Comparison of ENCODE assay signal across 17 cellular contexts in the genomic region with DNA sequence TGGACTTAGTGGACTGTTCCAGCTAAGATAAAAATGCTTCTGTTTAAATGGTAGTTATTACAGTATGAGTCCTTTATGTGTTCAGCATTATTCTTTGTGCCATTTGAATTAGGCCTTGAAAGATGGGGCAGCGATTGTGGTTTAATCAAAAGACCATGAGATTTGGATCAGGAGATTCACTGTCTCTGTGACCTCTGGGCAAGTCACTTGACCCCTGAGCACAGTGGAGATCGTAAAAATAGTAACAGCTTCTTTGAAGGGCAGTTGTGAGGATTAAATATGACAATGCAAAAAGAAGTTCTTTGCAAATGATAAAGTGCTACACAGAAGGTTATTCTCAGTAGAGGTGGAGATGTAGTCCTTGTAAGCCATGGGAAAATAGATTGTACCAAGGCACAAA. TPM values are rescaled to one million over a fixed set of nuclear protein-coding genes. Genes with fewer than 3 reads are reported as not detected.
DNase-seq lines count a peak whose midpoint lies in the region; ATAC-seq and TF ChIP-seq lines count a peak whose summit lies in the region.
"Had no signal": no experiment of that assay in that cellular context is flagged by ENCODE, and none has a peak within 500 bp of the region (broad histone marks: within the 10 kb centered on the region; RNA-seq: fewer than 3 reads in every experiment).

No MANE protein-coding gene starts in this region.

- no peaks in the 10 kb centered on the region for H3K27me3 Mint-ChIP-seq in T-helper 1 cell treated with Interleukin-12 subunit alpha and Interleukin-12 subunit beta and Interleukin-4 antibody, amounts not matched to agents 30 μg/mL and 1 μg/mL, for 36 hours (ENCODE audit: low read depth)
- no peaks in the 10 kb centered on the region for H3K27me3 Mint-ChIP-seq in activated T-helper 2 cell treated with anti-CD3 and anti-CD28 coated beads, Interferon-gamma antibody, Interleukin-2, Interleukin-4, amounts not matched to agents 10 μg/mL and 5 μg/mL and 100 μg/mL, durations not matched to agents 14 hours and 24 hours and 36 hours (ENCODE audit: low read depth)
- H3K27me3 Mint-ChIP-seq in natural killer cell (ENCODE audit: low read depth in 2 of 2), result peaks cover 0 to 15% of the 10 kb centered on the region in 2 donors

- intact Hi-C loops in activated T-helper 2 cell treated with anti-CD3 and anti-CD28 coated beads, Interferon-gamma antibody, Interleukin-2, Interleukin-4, amounts not matched to agents 10 μg/mL and 5 μg/mL and 100 μg/mL, durations not matched to agents 14 hours and 24 hours and 36 hours (cut with micrococcal nuclease), result no loop called here
- intact Hi-C loops in natural killer cell (cut with micrococcal nuclease), result loop anchor here (2.0 kb wide), 2 partner anchors 15 to 45 kb away; no protein-coding TSS in a partner anchor

- peaks cover 55% of the 10 kb centered on the region for H3K4me1 Mint-ChIP-seq in T-helper 1 cell treated with Interleukin-12 subunit alpha and Interleukin-12 subunit beta and Interleukin-4 antibody, amounts not matched to agents 30 μg/mL and 1 μg/mL, for 36 hours (ENCODE audit: low read depth)
- peaks cover 39% of the 10 kb centered on the region for H3K4me1 Mint-ChIP-seq in activated T-helper 2 cell treated with anti-CD3 and anti-CD28 coated beads, Interferon-gamma antibody, Interleukin-2, Interleukin-4, amounts not matched to agents 10 μg/mL and 5 μg/mL and 100 μg/mL, durations not matched to agents 14 hours and 24 hours and 36 hours (ENCODE audit: low read depth)
- peaks cover 52 to 64% of the 10 kb centered on the region in 2 donors for H3K4me1 Mint-ChIP-seq in natural killer cell

- no peaks in the 10 kb centered on the region for H3K9me3 Mint-ChIP-seq in T-helper 1 cell treated with Interleukin-12 subunit alpha and Interleukin-12 subunit beta and Interleukin-4 antibody, amounts not matched to agents 30 μg/mL and 1 μg/mL, for 36 hours
- H3K9me3 Mint-ChIP-seq in activated T-helper 2 cell treated with anti-CD3 and anti-CD28 coated beads, Interferon-gamma antibody, Interleukin-2, Interleukin-4, amounts not matched to agents 10 μg/mL and 5 μg/mL and 100 μg/mL, durations not matched to agents 14 hours and 24 hours and 36 hours, result peaks cover 13% of the 10 kb centered on the region
- H3K9me3 Mint-ChIP-seq in natural killer cell, result no peaks in the 10 kb centered on the region

- TF ChIP-seq CTCF in natural killer cell (IDR thresholded peaks at IDR 0.05), result no peak

- H3K4me3 Mint-ChIP-seq in T-helper 1 cell treated with Interleukin-12 subunit alpha and Interleukin-12 subunit beta and Interleukin-4 antibody, amounts not matched to agents 30 μg/mL and 1 μg/mL, for 36 hours, result no peak overlapping the region
- no peak overlapping the region for H3K4me3 Mint-ChIP-seq in activated T-helper 2 cell treated with anti-CD3 and anti-CD28 coated beads, Interferon-gamma antibody, Interleukin-2, Interleukin-4, amounts not matched to agents 10 μg/mL and 5 μg/mL and 100 μg/mL, durations not matched to agents 14 hours and 24 hours and 36 hours (ENCODE audit: low read depth)
- peak overlapping the region; percentile 43 for H3K4me3 Mint-ChIP-seq in natural killer cell

- H3K36me3 Mint-ChIP-seq in T-helper 1 cell treated with Interleukin-12 subunit alpha and Interleukin-12 subunit beta and Interleukin-4 antibody, amounts not matched to agents 30 μg/mL and 1 μg/mL, for 36 hours (ENCODE audit: low read depth), result peaks cover 66% of the 10 kb centered on the region
- H3K36me3 Mint-ChIP-seq in activated T-helper 2 cell treated with anti-CD3 and anti-CD28 coated beads, Interferon-gamma antibody, Interleukin-2, Interleukin-4, amounts not matched to agents 10 μg/mL and 5 μg/mL and 100 μg/mL, durations not matched to agents 14 hours and 24 hours and 36 hours (ENCODE audit: low read depth), result peaks cover 86% of the 10 kb centered on the region
- H3K36me3 Mint-ChIP-seq in natural killer cell, result peaks cover 18% of the 10 kb centered on the region

- no peak for DNase-seq in T-helper 1 cell
- peak; percentile 6 for DNase-seq in COLO829 (ENCODE audit: low spot score)
- DNase-seq in activated T-helper 2 cell treated with anti-CD3 and anti-CD28 coated beads, Interferon-gamma antibody, Interleukin-2, Interleukin-4, amounts not matched to agents 10 μg/mL and 5 μg/mL and 100 μg/mL, durations not matched to agents 14 hours and 24 hours and 36 hours (ENCODE audit: low spot score), result no peak
- no peak for DNase-seq in natural killer cell
- no peak for DNase-seq in NAMALWA (ENCODE audit: low spot score)
- no peak for DNase-seq in NOMO-1 (lab: John Stamatoyannopoulos, UW; ENCODE audit: unreplicated experiment in 2 of 2)
- no peak for DNase-seq in SW480 (ENCODE audit: low spot score)
- DNase-seq: activated CD4-positive, alpha-beta T cell treated with anti-CD3 and anti-CD28 coated beads for 4 hours; heart left ventricle; lower lobe of right lung; NCI-H1092; NCI-H524; OCI-M1; SIG-M5; stimulated activated CD4-positive, alpha-beta T cell treated with anti-CD3 and anti-CD28 coated beads, Interleukin-4, amount 100 ng/mL, for 24 hours; T1000 had no signal

- peak overlapping the region; percentile 86 for H3K27ac Mint-ChIP-seq in T-helper 1 cell treated with Interleukin-12 subunit alpha and Interleukin-12 subunit beta and Interleukin-4 antibody, amounts not matched to agents 30 μg/mL and 1 μg/mL, for 36 hours
- H3K27ac Mint-ChIP-seq in activated T-helper 2 cell treated with anti-CD3 and anti-CD28 coated beads, Interferon-gamma antibody, Interleukin-2, Interleukin-4, amounts not matched to agents 10 μg/mL and 5 μg/mL and 100 μg/mL, durations not matched to agents 14 hours and 24 hours and 36 hours, result peak overlapping the region; percentile 68
- peak overlapping the region; percentile 77 to 88 for H3K27ac Mint-ChIP-seq in natural killer cell

- ATAC-seq in natural killer cell, result peak in 1 of 3 donors; percentile 16

RNA-seq across cellular contexts. Expression of gene CXCR3, which starts 10.8 kb away (rescaled TPM):
- total RNA-seq in activated T-helper 2 cell treated with anti-CD3 and anti-CD28 coated beads, Interferon-gamma antibody, Interleukin-2, Interleukin-4, amounts not matched to agents 10 μg/mL and 5 μg/mL and 100 μg/mL, durations not matched to agents 14 hours and 24 hours and 36 hours, result 11.1 and 11.4 TPM in 2 replicates
- 10 to 100 TPM in 2 of 3 donors, 1 to 10 TPM in 1; 8.7 to 15.9 (median 13.7) TPM for total RNA-seq in natural killer cell

RNA-seq across cellular contexts. Expression of gene GCNA, which starts 29.3 kb away (rescaled TPM):
- total RNA-seq in activated T-helper 2 cell treated with anti-CD3 and anti-CD28 coated beads, Interferon-gamma antibody, Interleukin-2, Interleukin-4, amounts not matched to agents 10 μg/mL and 5 μg/mL and 100 μg/mL, durations not matched to agents 14 hours and 24 hours and 36 hours, result 3.4 and 3.5 TPM in 2 replicates
- 1 to 10 TPM; 3.6 to 4.5 (median 3.7) TPM for total RNA-seq in natural killer cell
